Comparison of ENCODE assay signal across 10 cellular contexts in the genomic region with DNA sequence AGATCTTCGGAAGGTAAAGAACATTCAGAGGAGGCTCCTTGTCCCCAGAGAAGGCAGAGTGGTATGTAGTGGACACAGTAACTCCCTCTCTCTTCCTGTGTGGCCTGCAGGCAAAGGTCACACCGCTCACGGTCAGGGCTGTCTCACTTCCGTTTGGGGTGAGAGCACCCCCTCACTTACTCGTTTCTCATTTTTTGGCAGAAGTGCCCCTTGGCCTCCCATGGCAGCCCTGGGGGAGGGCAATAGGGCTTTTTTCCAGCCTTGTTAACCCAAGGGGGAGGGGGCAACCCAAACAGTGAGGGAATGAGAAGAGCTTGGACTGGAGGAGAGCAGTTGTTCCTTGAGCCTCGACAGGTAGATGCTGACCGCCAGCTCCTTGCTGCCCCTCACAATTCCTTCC. TPM values are rescaled to one million over a fixed set of nuclear protein-coding genes. Genes with fewer than 3 reads are reported as not detected.
DNase-seq lines count a peak whose midpoint lies in the region; ATAC-seq and TF ChIP-seq lines count a peak whose summit lies in the region.
"Had no signal": no experiment of that assay in that cellular context is flagged by ENCODE, and none has a peak within 500 bp of the region (broad histone marks: within the 10 kb centered on the region; RNA-seq: fewer than 3 reads in every experiment).

No MANE protein-coding gene starts in this region.

- H3K4me3 Mint-ChIP-seq in activated CD4-positive, alpha-beta T cell treated with anti-CD3 and anti-CD28 coated beads for 36 hours = no peak overlapping the region
- no peak overlapping the region for H3K4me3 Mint-ChIP-seq in activated B cell treated with CpG ODN at 0.5 μM for 24 hours

- DNase-seq in activated CD4-positive, alpha-beta T cell treated with anti-CD3 and anti-CD28 coated beads for 36 hours = peak; percentile 34
- no peak for DNase-seq in activated CD4-positive, alpha-beta T cell treated with anti-CD3 and anti-CD28 coated beads for 4 hours
- DNase-seq in activated B cell treated with CpG ODN at 0.5 μM for 24 hours = no peak
- DNase-seq in right lobe of liver = peak in 2 of 3 donors; percentile 52 to 70
- no peak for DNase-seq in superior temporal gyrus (ENCODE audit: extremely low spot score)

- no peaks in the 10 kb centered on the region for H3K36me3 ChIP-seq in right lobe of liver
- H3K36me3 ChIP-seq in thymus (ENCODE audit: control insufficient read depth, insufficient read depth) = no peaks in the 10 kb centered on the region

- H3K36me3 Mint-ChIP-seq in activated CD4-positive, alpha-beta T cell treated with anti-CD3 and anti-CD28 coated beads for 36 hours (ENCODE audit: low read depth) = no peaks in the 10 kb centered on the region
- no peaks in the 10 kb centered on the region for H3K36me3 Mint-ChIP-seq in activated B cell treated with CpG ODN at 0.5 μM for 24 hours (ENCODE audit: low read depth)

- TF ChIP-seq POLR2A in right lobe of liver (IDR thresholded peaks at IDR 0.05) = peak; percentile 21

- H3K9me3 ChIP-seq in right lobe of liver = no peaks in the 10 kb centered on the region
- H3K9me3 ChIP-seq in thymus (ENCODE audit: control insufficient read depth) = no peaks in the 10 kb centered on the region
- H3K9me3 ChIP-seq: body of pancreas had no signal

- H3K9me3 Mint-ChIP-seq in activated CD4-positive, alpha-beta T cell treated with anti-CD3 and anti-CD28 coated beads for 36 hours (ENCODE audit: low read depth) = no peaks in the 10 kb centered on the region
- no peaks in the 10 kb centered on the region for H3K9me3 Mint-ChIP-seq in activated B cell treated with CpG ODN at 0.5 μM for 24 hours

- 39% methylated on average over 5 of the region's 7 CpGs for WGBS in right lobe of liver (ENCODE audit: insufficient coverage, low coverage, low lambda C conversion rate, missing lambda C conversion rate)
- WGBS in thymus = 89% methylated on average over 7 of the region's 7 CpGs

- H3K27me3 ChIP-seq in right lobe of liver (no peaks in the 10 kb centered on the region), thymus (ENCODE audit: control insufficient read depth, insufficient read depth) (no peaks in the 10 kb centered on the region)
- H3K27me3 ChIP-seq: body of pancreas, hepatocyte had no signal

- no peak for ATAC-seq in activated CD4-positive, alpha-beta T cell treated with anti-CD3 and anti-CD28 coated beads for 36 hours
- ATAC-seq in activated B cell treated with CpG ODN at 0.5 μM for 24 hours (ENCODE audit: low read depth) = no peak
- peak; percentile 55 to 71 (median 64) for ATAC-seq in right lobe of liver
- no peak for ATAC-seq in GM21528 (IDR thresholded peaks at IDR 0.05; ENCODE audit: low FRiP score, unreplicated experiment)
- ATAC-seq in GM18868 (IDR thresholded peaks at IDR 0.05; ENCODE audit: unreplicated experiment) = no peak
- ATAC-seq: body of pancreas had no signal

- H3K27ac Mint-ChIP-seq in activated CD4-positive, alpha-beta T cell treated with anti-CD3 and anti-CD28 coated beads for 36 hours = peak overlapping the region; percentile 82
- peak overlapping the region; percentile 1 for H3K27ac Mint-ChIP-seq in activated B cell treated with CpG ODN at 0.5 μM for 24 hours

- peaks cover 0 to 2% (median 0%) of the 10 kb centered on the region in 4 donors for H3K4me1 ChIP-seq in right lobe of liver
- H3K4me1 ChIP-seq in thymus (ENCODE audit: control insufficient read depth, insufficient read depth, low read length) = peaks cover 11% of the 10 kb centered on the region

- TF ChIP-seq CTCF in activated B cell treated with CpG ODN at 0.5 μM for 24 hours (IDR thresholded peaks at IDR 0.05) = no peak
- TF ChIP-seq CTCF in right lobe of liver (IDR thresholded peaks at IDR 0.05) = no peak

- intact Hi-C loops in activated CD4-positive, alpha-beta T cell treated with anti-CD3 and anti-CD28 coated beads for 36 hours (cut with DNase I, micrococcal nuclease) = no loop called here
- intact Hi-C loops in activated B cell treated with CpG ODN at 0.5 μM for 24 hours (cut with micrococcal nuclease) (no loop called here), right lobe of liver (cut with DNase I) (no loop called here)

- H3K27ac ChIP-seq in right lobe of liver (peak overlapping the region; percentile 21 to 64 (median 57)), thymus (ENCODE audit: low read depth) (peak overlapping the region; percentile 70)
- H3K27ac ChIP-seq: hepatocyte had no signal

- H3K4me1 Mint-ChIP-seq in activated CD4-positive, alpha-beta T cell treated with anti-CD3 and anti-CD28 coated beads for 36 hours = peaks cover 55% of the 10 kb centered on the region
- peaks cover 31% of the 10 kb centered on the region for H3K4me1 Mint-ChIP-seq in activated B cell treated with CpG ODN at 0.5 μM for 24 hours

- POLR2A ChIA-PET in activated CD4-positive, alpha-beta T cell treated with anti-CD3 and anti-CD28 coated beads for 36 hours (lab: Charles Lee) = interaction anchor here (0.8 to 2.2 kb wide), 3 partner anchors 9 to 31 kb away, joined by 4 to 22 read pairs (median 6); a partner anchor contains a TSS
- POLR2A ChIA-PET in activated B cell treated with CpG ODN at 0.5 μM for 24 hours (lab: Charles Lee) = interaction anchor here (0.9 kb wide), 1 partner anchor 31 kb away, joined by 6 read pairs; a partner anchor contains a TSS

- H3K4me3 ChIP-seq in right lobe of liver = no peak overlapping the region
- H3K4me3 ChIP-seq in thymus (ENCODE audit: low read length) = no peak overlapping the region
- H3K4me3 ChIP-seq: body of pancreas, hepatocyte had no signal

- CTCF ChIA-PET in activated CD4-positive, alpha-beta T cell treated with anti-CD3 and anti-CD28 coated beads for 36 hours (lab: Charles Lee) = interaction anchor here (1.0 to 5.0 kb wide), 3 partner anchors 9 to 48 kb away, joined by 3 to 32 read pairs (median 3); no protein-coding TSS in a partner anchor
- CTCF ChIA-PET in activated B cell treated with CpG ODN at 0.5 μM for 24 hours (lab: Charles Lee) = no interaction called here

- H3K27me3 Mint-ChIP-seq in activated CD4-positive, alpha-beta T cell treated with anti-CD3 and anti-CD28 coated beads for 36 hours = no peaks in the 10 kb centered on the region
- no peaks in the 10 kb centered on the region for H3K27me3 Mint-ChIP-seq in activated B cell treated with CpG ODN at 0.5 μM for 24 hours

RNA-seq across cellular contexts. Expression of a gene that starts 31.8 kb away (rescaled TPM):
- total RNA-seq in activated CD4-positive, alpha-beta T cell treated with anti-CD3 and anti-CD28 coated beads for 36 hours = 100 to 1,000 TPM; 375 to 400 TPM
- total RNA-seq in activated B cell treated with CpG ODN at 0.5 μM for 24 hours = 91.4 and 95.5 TPM in 2 replicates
- 10 to 100 TPM; 20.0 to 95.1 (median 31.9) TPM for total RNA-seq in right lobe of liver
- polyA plus RNA-seq in thymus = 549 TPM

Comparison
In these comparisons a context has a peak if more than half of its experiments do, and no peak if none do; other contexts are left out.
1. DNase-seq: peak in activated CD4-positive, alpha-beta T cell treated with anti-CD3 and anti-CD28 coated beads for 36 hours (single experiment) and right lobe of liver (2 of 3); none in activated CD4-positive, alpha-beta T cell treated with anti-CD3 and anti-CD28 coated beads for 4 hours (0 of 2), activated B cell treated with CpG ODN at 0.5 μM for 24 hours (single experiment) and superior temporal gyrus (single experiment).
2. ATAC-seq: peak in right lobe of liver (4 of 4); none in activated CD4-positive, alpha-beta T cell treated with anti-CD3 and anti-CD28 coated beads for 36 hours (single experiment), activated B cell treated with CpG ODN at 0.5 μM for 24 hours (single experiment), GM21528 (single experiment) and GM18868 (single experiment).